Comparison of ENCODE assay signal across 22 cellular contexts in the genomic region with DNA sequence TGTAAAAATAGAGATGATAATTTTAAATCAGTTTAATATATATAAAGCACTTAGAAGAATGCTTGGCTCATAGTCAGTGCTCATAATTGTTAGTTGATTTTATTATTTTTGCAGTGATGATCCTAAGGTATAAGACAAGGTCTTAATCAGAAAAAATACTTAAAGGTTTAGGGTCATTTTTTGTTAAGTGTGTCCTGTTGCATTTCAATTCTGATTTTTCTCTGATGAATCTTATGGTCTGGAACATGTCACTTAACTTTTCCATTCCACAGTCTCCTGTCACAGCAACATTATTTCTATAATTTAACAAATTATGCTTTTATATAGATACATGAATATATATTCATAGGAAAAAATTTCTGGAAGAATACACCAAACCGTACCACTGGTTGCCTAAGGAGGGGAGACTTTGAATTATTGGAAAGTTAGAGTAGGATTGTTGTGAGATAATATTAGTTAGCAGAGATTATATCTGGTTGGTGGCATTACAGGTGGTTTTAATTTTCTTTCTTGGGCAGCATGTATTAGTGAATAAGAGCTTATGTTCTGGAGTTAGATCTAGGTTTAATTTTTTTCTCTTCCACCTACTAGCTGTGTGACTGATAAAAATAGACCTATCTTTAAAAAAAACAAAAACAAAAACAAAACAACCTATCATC.
"Had no signal": no experiment of that assay in that cellular context is flagged by ENCODE, and none has a peak within 500 bp of the region (broad histone marks: within the 10 kb centered on the region; RNA-seq: fewer than 3 reads in every experiment).

No MANE protein-coding gene starts in this region.

- H3K9me3 Mint-ChIP-seq: activated naive CD4-positive, alpha-beta T cell treated with anti-CD3 and anti-CD28 coated beads, Interleukin-2, amount 50 U/mL, for 72 hours; immature natural killer cell; mesothelial cell of epicardium; naive thymus-derived CD4-positive, alpha-beta T cell; neural crest cell had no signal

- H3K36me3 Mint-ChIP-seq: activated CD8-positive, alpha-beta memory T cell treated with anti-CD3 and anti-CD28 coated beads, Interleukin-2, amount 10 ng/mL, durations not matched to agents 7 days and 5 days; activated naive CD4-positive, alpha-beta T cell treated with anti-CD3 and anti-CD28 coated beads, Interleukin-2, amount 50 U/mL, for 72 hours; immature natural killer cell; mesothelial cell of epicardium had no signal

- ATAC-seq: activated CD4-positive, alpha-beta T cell treated with anti-CD3 and anti-CD28 coated beads for 36 hours; activated CD8-positive, alpha-beta memory T cell treated with anti-CD3 and anti-CD28 coated beads, Interleukin-2, amount 10 ng/mL, durations not matched to agents 7 days and 5 days; activated CD8-positive, alpha-beta T cell treated with anti-CD3 and anti-CD28 coated beads, Interleukin-2, amount 10 ng/mL, durations not matched to agents 7 days and 5 days; activated naive CD4-positive, alpha-beta T cell treated with anti-CD3 and anti-CD28 coated beads, Interleukin-2, amount 50 U/mL, for 72 hours; gastroesophageal sphincter; heart left ventricle; naive thymus-derived CD4-positive, alpha-beta T cell; right cardiac atrium had no signal

- H3K4me3 ChIP-seq: gastroesophageal sphincter, heart left ventricle, spleen, tibial nerve had no signal

- H3K4me3 Mint-ChIP-seq: activated CD4-positive, alpha-beta T cell treated with anti-CD3 and anti-CD28 coated beads for 36 hours; activated CD8-positive, alpha-beta memory T cell treated with anti-CD3 and anti-CD28 coated beads, Interleukin-2, amount 10 ng/mL, durations not matched to agents 7 days and 5 days; activated CD8-positive, alpha-beta T cell treated with anti-CD3 and anti-CD28 coated beads, Interleukin-2, amount 10 ng/mL, durations not matched to agents 7 days and 5 days; immature natural killer cell; mesothelial cell of epicardium; naive thymus-derived CD4-positive, alpha-beta T cell had no signal

- H3K27me3 Mint-ChIP-seq: activated CD4-positive, alpha-beta T cell treated with anti-CD3 and anti-CD28 coated beads for 36 hours; activated CD8-positive, alpha-beta memory T cell treated with anti-CD3 and anti-CD28 coated beads, Interleukin-2, amount 10 ng/mL, durations not matched to agents 7 days and 5 days had no signal

- H3K27ac Mint-ChIP-seq: activated CD4-positive, alpha-beta T cell treated with anti-CD3 and anti-CD28 coated beads for 36 hours; activated CD8-positive, alpha-beta memory T cell treated with anti-CD3 and anti-CD28 coated beads, Interleukin-2, amount 10 ng/mL, durations not matched to agents 7 days and 5 days; activated CD8-positive, alpha-beta T cell treated with anti-CD3 and anti-CD28 coated beads, Interleukin-2, amount 10 ng/mL, durations not matched to agents 7 days and 5 days; activated naive CD4-positive, alpha-beta T cell treated with anti-CD3 and anti-CD28 coated beads, Interleukin-2, amount 50 U/mL, for 72 hours; immature natural killer cell; mesothelial cell of epicardium; naive thymus-derived CD4-positive, alpha-beta T cell had no signal

- H3K27me3 ChIP-seq: gastroesophageal sphincter, heart left ventricle, spleen, tibial nerve had no signal

- DNase-seq: activated CD4-positive, alpha-beta T cell treated with anti-CD3 and anti-CD28 coated beads for 36 hours; activated CD4-positive, CD25-positive, alpha-beta regulatory T cell; activated CD8-positive, alpha-beta memory T cell treated with anti-CD3 and anti-CD28 coated beads, Interleukin-2, amount 10 ng/mL, durations not matched to agents 7 days and 5 days; activated CD8-positive, alpha-beta T cell treated with anti-CD3 and anti-CD28 coated beads, Interleukin-2, amount 10 ng/mL, durations not matched to agents 7 days and 5 days; activated naive CD4-positive, alpha-beta T cell; activated T-cell treated with anti-CD3 and anti-CD28 coated beads, Interleukin-2, amount 50 U/mL, for 48 hours; anterior cingulate cortex; dermis blood vessel endothelial cell; effector CD8-positive, alpha-beta T cell; heart left ventricle; hypothalamus; immature natural killer cell; naive thymus-derived CD4-positive, alpha-beta T cell; posterior cingulate gyrus; right cardiac atrium; spleen; stimulated activated naive CD4-positive, alpha-beta T cell treated with Interleukin-2 at 50 U/mL for 16 hours had no signal

- H3K27ac ChIP-seq: gastroesophageal sphincter, heart left ventricle, spleen, tibial nerve had no signal

- H3K36me3 ChIP-seq: gastroesophageal sphincter, heart left ventricle, spleen, tibial nerve had no signal

- H3K9me3 ChIP-seq: gastroesophageal sphincter, heart left ventricle, spleen, tibial nerve had no signal
